ENCODE assay signal across 1 cellular context in the genomic region with DNA sequence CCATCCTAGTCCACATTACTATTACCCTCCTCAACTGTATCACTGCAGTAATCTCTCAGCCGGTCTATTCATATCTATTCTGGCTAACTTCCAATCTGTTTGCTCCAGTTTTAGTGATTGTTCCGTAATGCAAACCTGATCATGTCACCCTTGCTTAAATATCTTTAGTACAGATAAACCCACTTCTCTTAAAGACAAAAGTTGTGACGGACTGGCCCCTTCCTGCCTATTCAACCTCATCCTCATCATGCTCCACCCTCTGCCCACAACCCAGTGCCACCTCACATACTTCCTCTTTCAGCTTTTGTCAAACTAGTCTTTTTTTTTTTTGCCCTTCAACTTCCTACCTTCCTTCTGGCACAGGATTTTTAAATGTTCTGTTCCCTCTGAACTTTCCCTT.
TF ChIP-seq lines count a peak whose summit lies in the region.

No MANE protein-coding gene starts in this region.

TF ChIP-seq in K562, 482 proteins besides CTCF, POLR2A, EP300 and RAD21:
- TF ChIP-seq RB1 (IDR thresholded peaks at IDR 0.05; ENCODE audit: low read depth) = no peak
- TF ChIP-seq, protein P1, sequence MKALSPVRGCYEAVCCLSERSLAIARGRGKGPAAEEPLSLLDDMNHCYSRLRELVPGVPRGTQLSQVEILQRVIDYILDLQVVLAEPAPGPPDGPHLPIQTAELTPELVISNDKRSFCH (CRISPR knock-in tag; IDR thresholded peaks at IDR 0.05) = no peak
- TF ChIP-seq, protein P1 (tag; IDR thresholded peaks at IDR 0.05) = no peak
- TF ChIP-seq TAF15 (IDR thresholded peaks at IDR 0.05; ENCODE audit: low read depth, low read length) = no peak
- no peak for TF ChIP-seq NR2F6 (CRISPR knock-in tag; IDR thresholded peaks at IDR 0.05)
- TF ChIP-seq HIVEP1 (CRISPR knock-in tag; IDR thresholded peaks at IDR 0.05) = no peak
- no peak for TF ChIP-seq MTA2 (IDR thresholded peaks at IDR 0.05; ENCODE audit: low read depth)
- TF ChIP-seq, protein P2, sequence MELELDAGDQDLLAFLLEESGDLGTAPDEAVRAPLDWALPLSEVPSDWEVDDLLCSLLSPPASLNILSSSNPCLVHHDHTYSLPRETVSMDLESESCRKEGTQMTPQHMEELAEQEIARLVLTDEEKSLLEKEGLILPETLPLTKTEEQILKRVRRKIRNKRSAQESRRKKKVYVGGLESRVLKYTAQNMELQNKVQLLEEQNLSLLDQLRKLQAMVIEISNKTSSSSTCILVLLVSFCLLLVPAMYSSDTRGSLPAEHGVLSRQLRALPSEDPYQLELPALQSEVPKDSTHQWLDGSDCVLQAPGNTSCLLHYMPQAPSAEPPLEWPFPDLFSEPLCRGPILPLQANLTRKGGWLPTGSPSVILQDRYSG (tag; conservative IDR thresholded peaks at IDR 0.05; ENCODE audit: low read depth) = no peak
- no peak for TF ChIP-seq OTX1 (CRISPR knock-in tag; IDR thresholded peaks at IDR 0.05)
- TF ChIP-seq BRCA1 (IDR thresholded peaks at IDR 0.05) = no peak
- TF ChIP-seq BRCA1 (CRISPR knock-in tag; IDR thresholded peaks at IDR 0.05) = no peak
- no peak for TF ChIP-seq ZNF280B (CRISPR knock-in tag; IDR thresholded peaks at IDR 0.05)
- peak; percentile 27; the same call in 1 of the 2 replicates for TF ChIP-seq NFIC (IDR thresholded peaks at IDR 0.05)
- TF ChIP-seq PPARD (CRISPR knock-in tag; IDR thresholded peaks at IDR 0.05) = no peak
- no peak for TF ChIP-seq LEF1 (IDR thresholded peaks at IDR 0.05)
- no peak for TF ChIP-seq CBX8 (IDR thresholded peaks at IDR 0.05; ENCODE audit: borderline replicate concordance, extremely low read depth, low read depth, low read length, poor library complexity, severe bottlenecking)
- no peak for TF ChIP-seq ZNF41 (CRISPR knock-in tag; conservative IDR thresholded peaks at IDR 0.05)
- TF ChIP-seq, protein P3, sequence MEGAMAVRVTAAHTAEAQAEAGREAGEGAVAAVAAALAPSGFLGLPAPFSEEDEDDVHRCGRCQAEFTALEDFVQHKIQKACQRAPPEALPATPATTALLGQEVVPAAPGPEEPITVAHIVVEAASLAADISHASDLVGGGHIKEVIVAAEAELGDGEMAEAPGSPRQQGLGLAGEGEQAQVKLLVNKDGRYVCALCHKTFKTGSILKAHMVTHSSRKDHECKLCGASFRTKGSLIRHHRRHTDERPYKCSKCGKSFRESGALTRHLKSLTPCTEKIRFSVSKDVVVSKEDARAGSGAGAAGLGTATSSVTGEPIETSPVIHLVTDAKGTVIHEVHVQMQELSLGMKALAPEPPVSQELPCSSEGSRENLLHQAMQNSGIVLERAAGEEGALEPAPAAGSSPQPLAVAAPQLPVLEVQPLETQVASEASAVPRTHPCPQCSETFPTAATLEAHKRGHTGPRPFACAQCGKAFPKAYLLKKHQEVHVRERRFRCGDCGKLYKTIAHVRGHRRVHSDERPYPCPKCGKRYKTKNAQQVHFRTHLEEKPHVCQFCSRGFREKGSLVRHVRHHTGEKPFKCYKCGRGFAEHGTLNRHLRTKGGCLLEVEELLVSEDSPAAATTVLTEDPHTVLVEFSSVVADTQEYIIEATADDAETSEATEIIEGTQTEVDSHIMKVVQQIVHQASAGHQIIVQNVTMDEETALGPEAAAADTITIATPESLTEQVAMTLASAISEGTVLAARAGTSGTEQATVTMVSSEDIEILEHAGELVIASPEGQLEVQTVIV (CRISPR knock-in tag; IDR thresholded peaks at IDR 0.05; ENCODE audit: borderline replicate concordance) = 0 out of 2 replicates have a peak, but pooled peaks have one; percentile 23
- TF ChIP-seq SP1 (CRISPR knock-in tag; IDR thresholded peaks at IDR 0.05) = no peak
